1 cellular context compared by ENCODE assay signal in genomic region chr12:123131291-123131831, GRCh38.
TF ChIP-seq lines count a peak whose summit lies in the region.

No MANE protein-coding gene starts in this region.

TF ChIP-seq in GM12878, 131 proteins besides CTCF, POLR2A, EP300 and RAD21:
- TF ChIP-seq NRF1 (conservative IDR thresholded peaks at IDR 0.05; ENCODE audit: low read depth, low read length) (no peak), BMI1 (IDR thresholded peaks at IDR 0.05; ENCODE audit: borderline replicate concordance) (no peak), RBBP5 (conservative IDR thresholded peaks at IDR 0.05) (no peak), ZNF687 (IDR thresholded peaks at IDR 0.05) (no peak), PML (IDR thresholded peaks at IDR 0.05; ENCODE audit: low read length) (no peak), FOS (IDR thresholded peaks at IDR 0.05; ENCODE audit: borderline replicate concordance, extremely low read depth, insufficient read length) (no peak), ZNF217 (IDR thresholded peaks at IDR 0.05) (no peak), MEF2B (IDR thresholded peaks at IDR 0.05; ENCODE audit: partially characterized antibody, poor library complexity, severe bottlenecking) (no peak), TCF7 (IDR thresholded peaks at IDR 0.05; ENCODE audit: borderline replicate concordance) (no peak), RELA (IDR thresholded peaks at IDR 0.05; ENCODE audit: borderline replicate concordance, partially characterized antibody) (no peak), ASH2L (IDR thresholded peaks at IDR 0.05; ENCODE audit: borderline replicate concordance, low read depth) (no peak), NBN (IDR thresholded peaks at IDR 0.05) (no peak), NFXL1 (IDR thresholded peaks at IDR 0.05; ENCODE audit: borderline replicate concordance) (no peak), CUX1 (IDR thresholded peaks at IDR 0.05; ENCODE audit: insufficient replicate concordance, low read depth, low read length) (no peak), IKZF2 (IDR thresholded peaks at IDR 0.05) (no peak), ZNF622 (IDR thresholded peaks at IDR 0.05) (no peak), TCF3 (IDR thresholded peaks at IDR 0.05; ENCODE audit: borderline replicate concordance, insufficient read depth, low read depth, low read length) (no peak), BACH1 (IDR thresholded peaks at IDR 0.05; ENCODE audit: borderline replicate concordance) (no peak)
